ENCODE assay signal across 1 cellular context in genomic region chr19:8640402-8641004, GRCh38.
TF ChIP-seq lines count a peak whose summit lies in the region.

No MANE protein-coding gene starts in this region.

TF ChIP-seq in HepG2, 621 proteins besides CTCF, POLR2A, EP300 and RAD21 (continued from another document and continues in another):
- TF ChIP-seq, protein P1, sequence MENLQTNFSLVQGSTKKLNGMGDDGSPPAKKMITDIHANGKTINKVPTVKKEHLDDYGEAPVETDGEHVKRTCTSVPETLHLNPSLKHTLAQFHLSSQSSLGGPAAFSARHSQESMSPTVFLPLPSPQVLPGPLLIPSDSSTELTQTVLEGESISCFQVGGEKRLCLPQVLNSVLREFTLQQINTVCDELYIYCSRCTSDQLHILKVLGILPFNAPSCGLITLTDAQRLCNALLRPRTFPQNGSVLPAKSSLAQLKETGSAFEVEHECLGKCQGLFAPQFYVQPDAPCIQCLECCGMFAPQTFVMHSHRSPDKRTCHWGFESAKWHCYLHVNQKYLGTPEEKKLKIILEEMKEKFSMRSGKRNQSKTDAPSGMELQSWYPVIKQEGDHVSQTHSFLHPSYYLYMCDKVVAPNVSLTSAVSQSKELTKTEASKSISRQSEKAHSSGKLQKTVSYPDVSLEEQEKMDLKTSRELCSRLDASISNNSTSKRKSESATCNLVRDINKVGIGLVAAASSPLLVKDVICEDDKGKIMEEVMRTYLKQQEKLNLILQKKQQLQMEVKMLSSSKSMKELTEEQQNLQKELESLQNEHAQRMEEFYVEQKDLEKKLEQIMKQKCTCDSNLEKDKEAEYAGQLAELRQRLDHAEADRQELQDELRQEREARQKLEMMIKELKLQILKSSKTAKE (CRISPR knock-in tag; IDR thresholded peaks at IDR 0.05; ENCODE audit: borderline replicate concordance): peak; percentile 71
- TF ChIP-seq SOX13 (IDR thresholded peaks at IDR 0.05) (no peak), SOX13 (CRISPR knock-in tag; conservative IDR thresholded peaks at IDR 0.05 in 1 of 2, IDR thresholded peaks at IDR 0.05 in 1 of 2) (peak in 1 of 2 experiments; percentile 77; a peak in 1 of 4 replicates), NR0B2 (CRISPR knock-in tag; IDR thresholded peaks at IDR 0.05) (no peak), ZNF503 (CRISPR knock-in tag; IDR thresholded peaks at IDR 0.05) (peak; percentile 17; the same call in 1 of the 2 replicates), ZNF883 (CRISPR knock-in tag; IDR thresholded peaks at IDR 0.05; ENCODE audit: not compliant biosample characterization) (no peak), WIZ (CRISPR knock-in tag; IDR thresholded peaks at IDR 0.05) (no peak), SKI (IDR thresholded peaks at IDR 0.05; ENCODE audit: partially characterized antibody) (peak; percentile 76), SNRNP70 (IDR thresholded peaks at IDR 0.05; ENCODE audit: low read depth, low read length) (no peak), JARID2 (CRISPR knock-in tag; IDR thresholded peaks at IDR 0.05; ENCODE audit: insufficient replicate concordance) (no peak), EED (CRISPR knock-in tag; IDR thresholded peaks at IDR 0.05) (peak; percentile 51; the same call in 1 of the 2 replicates), FOXP1 (IDR thresholded peaks at IDR 0.05) (no peak), FOXP1 (CRISPR knock-in tag; IDR thresholded peaks at IDR 0.05) (peak; percentile 69; the same call in 1 of the 2 replicates), ZNF331 (CRISPR knock-in tag; IDR thresholded peaks at IDR 0.05) (0 out of 2 replicates have a peak, but pooled peaks have one; percentile 15), ZNF264 (CRISPR knock-in tag; IDR thresholded peaks at IDR 0.05) (peak; percentile 63; the same call in 1 of the 2 replicates), ELF4 (CRISPR knock-in tag; IDR thresholded peaks at IDR 0.05; ENCODE audit: borderline replicate concordance) (no peak), ZBTB7A (CRISPR knock-in tag; IDR thresholded peaks at IDR 0.05) (0 out of 2 replicates have a peak, but pooled peaks have one; percentile 20), FOXA1 (IDR thresholded peaks at IDR 0.05) (no peak), FOXA1 (CRISPR knock-in tag; IDR thresholded peaks at IDR 0.05) (no peak; the same call in 1 of the 2 replicates), TCF7 (IDR thresholded peaks at IDR 0.05; ENCODE audit: low read depth) (peak; percentile 35), ZNF136 (CRISPR knock-in tag; IDR thresholded peaks at IDR 0.05; ENCODE audit: low read depth) (peak; percentile 100), ZBTB26 (CRISPR knock-in tag; IDR thresholded peaks at IDR 0.05; ENCODE audit: borderline replicate concordance) (peak; percentile 96), ZNF292 (CRISPR knock-in tag; IDR thresholded peaks at IDR 0.05; ENCODE audit: borderline replicate concordance, low read depth) (peak; percentile 55; the same call in 1 of the 2 replicates), ASH2L (IDR thresholded peaks at IDR 0.05; ENCODE audit: insufficient read length, low read depth, low read length) (peak; percentile 70), ZNF766 (CRISPR knock-in tag; IDR thresholded peaks at IDR 0.05; ENCODE audit: borderline replicate concordance) (no peak), ZNF530 (CRISPR knock-in tag; IDR thresholded peaks at IDR 0.05; ENCODE audit: low read depth) (no peak), LCORL (IDR thresholded peaks at IDR 0.05) (no peak), LCORL (CRISPR knock-in tag; IDR thresholded peaks at IDR 0.05) (peak; percentile 75; the same call in 1 of the 2 replicates), DPF2 (CRISPR knock-in tag; IDR thresholded peaks at IDR 0.05; ENCODE audit: borderline replicate concordance, low read depth) (peak; percentile 87), ZNF460 (CRISPR knock-in tag; IDR thresholded peaks at IDR 0.05; ENCODE audit: borderline replicate concordance) (peak; percentile 17; the same call in 1 of the 2 replicates), POLR2G (IDR thresholded peaks at IDR 0.05; ENCODE audit: low read depth, low read length) (no peak), BCL6 (CRISPR knock-in tag; IDR thresholded peaks at IDR 0.05) (peak; percentile 44; the same call in 1 of the 2 replicates), NR2F1 (CRISPR knock-in tag; IDR thresholded peaks at IDR 0.05) (peak; percentile 59 to 73; a peak in 3 of 4 replicates), FOXA3 (CRISPR knock-in tag; IDR thresholded peaks at IDR 0.05) (peak; percentile 58), ZNF335 (CRISPR knock-in tag; IDR thresholded peaks at IDR 0.05) (peak; percentile 48; the same call in 1 of the 2 replicates), TBX2 (CRISPR knock-in tag; IDR thresholded peaks at IDR 0.05; ENCODE audit: borderline replicate concordance) (peak; percentile 83), ZNF124 (CRISPR knock-in tag; IDR thresholded peaks at IDR 0.05) (peak; percentile 52; the same call in 1 of the 2 replicates), ZNF558 (CRISPR knock-in tag; IDR thresholded peaks at IDR 0.05; ENCODE audit: borderline replicate concordance) (no peak), SIX1 (CRISPR knock-in tag; IDR thresholded peaks at IDR 0.05; ENCODE audit: borderline replicate concordance) (0 out of 2 replicates have a peak, but pooled peaks have one; percentile 20), ZKSCAN8 (CRISPR knock-in tag; IDR thresholded peaks at IDR 0.05; ENCODE audit: borderline replicate concordance) (peak; percentile 34; the same call in 1 of the 2 replicates), ERF (CRISPR knock-in tag; IDR thresholded peaks at IDR 0.05) (peak; percentile 18; the same call in 1 of the 2 replicates), ZNF556 (CRISPR knock-in tag; IDR thresholded peaks at IDR 0.05; ENCODE audit: borderline replicate concordance) (peak; percentile 30; the same call in 1 of the 2 replicates), ZNF350 (CRISPR knock-in tag; IDR thresholded peaks at IDR 0.05; ENCODE audit: borderline replicate concordance, low read depth) (peak; percentile 71; the same call in 1 of the 2 replicates), ZNF224 (CRISPR knock-in tag; IDR thresholded peaks at IDR 0.05) (0 out of 2 replicates have a peak, but pooled peaks have one; percentile 85), TIGD3 (CRISPR knock-in tag; IDR thresholded peaks at IDR 0.05; ENCODE audit: borderline replicate concordance) (no peak), BORCS8-MEF2B (CRISPR knock-in tag; IDR thresholded peaks at IDR 0.05) (peak; percentile 36; the same call in 1 of the 2 replicates), ZSCAN25 (CRISPR knock-in tag; IDR thresholded peaks at IDR 0.05) (peak; percentile 73; the same call in 1 of the 2 replicates), ZNF451 (CRISPR knock-in tag; IDR thresholded peaks at IDR 0.05) (no peak), NCOR1 (IDR thresholded peaks at IDR 0.05; ENCODE audit: borderline replicate concordance, low read length) (peak; percentile 90), PHF21A (CRISPR knock-in tag; IDR thresholded peaks at IDR 0.05) (peak; percentile 83), FOSL2 (CRISPR knock-in tag; IDR thresholded peaks at IDR 0.05) (peak; percentile 56)
- TF ChIP-seq, protein P2, sequence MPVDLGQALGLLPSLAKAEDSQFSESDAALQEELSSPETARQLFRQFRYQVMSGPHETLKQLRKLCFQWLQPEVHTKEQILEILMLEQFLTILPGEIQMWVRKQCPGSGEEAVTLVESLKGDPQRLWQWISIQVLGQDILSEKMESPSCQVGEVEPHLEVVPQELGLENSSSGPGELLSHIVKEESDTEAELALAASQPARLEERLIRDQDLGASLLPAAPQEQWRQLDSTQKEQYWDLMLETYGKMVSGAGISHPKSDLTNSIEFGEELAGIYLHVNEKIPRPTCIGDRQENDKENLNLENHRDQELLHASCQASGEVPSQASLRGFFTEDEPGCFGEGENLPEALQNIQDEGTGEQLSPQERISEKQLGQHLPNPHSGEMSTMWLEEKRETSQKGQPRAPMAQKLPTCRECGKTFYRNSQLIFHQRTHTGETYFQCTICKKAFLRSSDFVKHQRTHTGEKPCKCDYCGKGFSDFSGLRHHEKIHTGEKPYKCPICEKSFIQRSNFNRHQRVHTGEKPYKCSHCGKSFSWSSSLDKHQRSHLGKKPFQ (CRISPR knock-in tag; IDR thresholded peaks at IDR 0.05; ENCODE audit: insufficient replicate concordance): no peak
- TF ChIP-seq, protein P3, sequence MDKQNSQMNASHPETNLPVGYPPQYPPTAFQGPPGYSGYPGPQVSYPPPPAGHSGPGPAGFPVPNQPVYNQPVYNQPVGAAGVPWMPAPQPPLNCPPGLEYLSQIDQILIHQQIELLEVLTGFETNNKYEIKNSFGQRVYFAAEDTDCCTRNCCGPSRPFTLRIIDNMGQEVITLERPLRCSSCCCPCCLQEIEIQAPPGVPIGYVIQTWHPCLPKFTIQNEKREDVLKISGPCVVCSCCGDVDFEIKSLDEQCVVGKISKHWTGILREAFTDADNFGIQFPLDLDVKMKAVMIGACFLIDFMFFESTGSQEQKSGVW (CRISPR knock-in tag; IDR thresholded peaks at IDR 0.05; ENCODE audit: borderline replicate concordance): no peak
- TF ChIP-seq, protein P4, sequence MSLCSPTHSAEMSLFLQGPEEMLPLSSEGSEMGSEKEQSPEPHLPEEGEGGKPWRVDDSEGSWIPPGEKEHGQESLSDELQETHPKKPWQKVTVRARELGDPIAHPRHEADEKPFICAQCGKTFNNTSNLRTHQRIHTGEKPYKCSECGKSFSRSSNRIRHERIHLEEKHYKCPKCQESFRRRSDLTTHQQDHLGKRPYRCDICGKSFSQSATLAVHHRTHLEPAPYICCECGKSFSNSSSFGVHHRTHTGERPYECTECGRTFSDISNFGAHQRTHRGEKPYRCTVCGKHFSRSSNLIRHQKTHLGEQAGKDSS (CRISPR knock-in tag; IDR thresholded peaks at IDR 0.05; ENCODE audit: borderline replicate concordance, low read depth): peak; percentile 31; the same call in 1 of the 2 replicates
- TF ChIP-seq, protein P5, sequence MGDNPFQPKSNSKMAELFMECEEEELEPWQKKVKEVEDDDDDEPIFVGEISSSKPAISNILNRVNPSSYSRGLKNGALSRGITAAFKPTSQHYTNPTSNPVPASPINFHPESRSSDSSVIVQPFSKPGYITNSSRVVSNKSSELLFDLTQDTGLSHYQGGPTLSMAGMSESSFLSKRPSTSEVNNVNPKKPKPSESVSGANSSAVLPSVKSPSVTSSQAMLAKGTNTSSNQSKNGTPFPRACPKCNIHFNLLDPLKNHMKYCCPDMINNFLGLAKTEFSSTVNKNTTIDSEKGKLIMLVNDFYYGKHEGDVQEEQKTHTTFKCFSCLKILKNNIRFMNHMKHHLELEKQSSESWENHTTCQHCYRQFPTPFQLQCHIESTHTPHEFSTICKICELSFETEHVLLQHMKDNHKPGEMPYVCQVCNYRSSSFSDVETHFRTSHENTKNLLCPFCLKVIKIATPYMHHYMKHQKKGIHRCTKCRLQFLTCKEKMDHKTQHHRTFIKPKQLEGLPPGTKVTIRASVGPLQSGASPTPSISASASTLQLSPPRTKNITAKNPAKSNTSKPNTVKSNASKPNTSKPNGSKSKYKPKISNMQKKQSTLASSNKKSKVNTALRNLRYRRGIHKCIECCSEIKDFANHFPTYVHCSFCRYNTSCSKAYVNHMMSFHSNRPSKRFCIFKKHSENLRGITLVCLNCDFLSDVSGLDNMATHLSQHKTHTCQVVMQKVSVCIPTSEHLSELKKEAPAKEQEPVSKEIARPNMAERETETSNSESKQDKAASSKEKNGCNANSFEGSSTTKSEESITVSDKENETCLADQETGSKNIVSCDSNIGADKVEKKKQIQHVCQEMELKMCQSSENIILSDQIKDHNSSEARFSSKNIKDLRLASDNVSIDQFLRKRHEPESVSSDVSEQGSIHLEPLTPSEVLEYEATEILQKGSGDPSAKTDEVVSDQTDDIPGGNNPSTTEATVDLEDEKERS (CRISPR knock-in tag; IDR thresholded peaks at IDR 0.05): peak; percentile 83
- TF ChIP-seq, protein P6, sequence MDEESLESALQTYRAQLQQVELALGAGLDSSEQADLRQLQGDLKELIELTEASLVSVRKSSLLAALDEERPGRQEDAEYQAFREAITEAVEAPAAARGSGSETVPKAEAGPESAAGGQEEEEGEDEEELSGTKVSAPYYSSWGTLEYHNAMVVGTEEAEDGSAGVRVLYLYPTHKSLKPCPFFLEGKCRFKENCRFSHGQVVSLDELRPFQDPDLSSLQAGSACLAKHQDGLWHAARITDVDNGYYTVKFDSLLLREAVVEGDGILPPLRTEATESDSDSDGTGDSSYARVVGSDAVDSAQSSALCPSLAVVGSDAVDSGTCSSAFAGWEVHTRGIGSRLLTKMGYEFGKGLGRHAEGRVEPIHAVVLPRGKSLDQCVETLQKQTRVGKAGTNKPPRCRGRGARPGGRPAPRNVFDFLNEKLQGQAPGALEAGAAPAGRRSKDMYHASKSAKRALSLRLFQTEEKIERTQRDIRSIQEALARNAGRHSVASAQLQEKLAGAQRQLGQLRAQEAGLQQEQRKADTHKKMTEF (CRISPR knock-in tag; IDR thresholded peaks at IDR 0.05): peak; percentile 68; the same call in 1 of the 2 replicates
